ENCODE assay signal across 6 cellular contexts in genomic region chr17:4944163-4944553, GRCh38. TPM values are rescaled to one million over a fixed set of nuclear protein-coding genes. Genes with fewer than 3 reads are reported as not detected.
DNase-seq lines count a peak whose midpoint lies in the region; ATAC-seq and TF ChIP-seq lines count a peak whose summit lies in the region.

No MANE protein-coding gene starts in this region.

- no peaks in the 10 kb centered on the region for H3K9me3 ChIP-seq in HUES6 (ENCODE audit: control insufficient read depth, insufficient read depth, low read depth, low read length)
- no peaks in the 10 kb centered on the region for H3K9me3 ChIP-seq in osteoblast (ENCODE audit: low read depth, low read length)

- H3K9ac ChIP-seq in HUES6 (ENCODE audit: low read length) = peak overlapping the region; percentile 29

- peak overlapping the region; percentile 92 for H3K4me2 ChIP-seq in osteoblast (ENCODE audit: insufficient read depth, low read length)

- H3K4me3 ChIP-seq in HUES6 (ENCODE audit: low read depth, low read length) (no peak overlapping the region), osteoblast (ENCODE audit: insufficient read depth, low read length) (no peak overlapping the region)

- peaks cover 61% of the 10 kb centered on the region for H4K20me1 ChIP-seq in osteoblast (ENCODE audit: insufficient read depth, low read length)

- peaks cover 83% of the 10 kb centered on the region for H3K79me2 ChIP-seq in osteoblast (ENCODE audit: insufficient read depth, low read length)

- H3K36me3 ChIP-seq in HUES6 (ENCODE audit: control insufficient read depth, insufficient read depth, low read length) = peaks cover 59% of the 10 kb centered on the region
- peaks cover 51% of the 10 kb centered on the region for H3K36me3 ChIP-seq in osteoblast (ENCODE audit: insufficient read depth, low read length)

- no peak for ATAC-seq in HG03039 (IDR thresholded peaks at IDR 0.05; ENCODE audit: unreplicated experiment)
- ATAC-seq in GM18498 (IDR thresholded peaks at IDR 0.05; ENCODE audit: unreplicated experiment) = no peak

- peak; percentile 53 to 70 for DNase-seq in activated T-cell treated with anti-CD3 and anti-CD28 coated beads, Interleukin-2, amount 50 U/mL, for 48 hours
- DNase-seq in osteoblast (ENCODE audit: insufficient read length, low spot score, missing footprints) (peak; percentile 1), hippocampal formation (lab: John Stamatoyannopoulos, UW) (no peak)

- H3K27me3 ChIP-seq in HUES6 (ENCODE audit: control insufficient read depth, insufficient read depth, low read length) (no peaks in the 10 kb centered on the region), osteoblast (ENCODE audit: insufficient read depth, low read length) (no peaks in the 10 kb centered on the region)

- H3K27ac ChIP-seq in HUES6 (ENCODE audit: low read depth, low read length) (peak overlapping the region; percentile 8; the same call in 1 of the 2 replicates), osteoblast (ENCODE audit: low read depth, low read length) (peak overlapping the region; percentile 68)

- no peak overlapping the region for H2AFZ ChIP-seq in osteoblast (ENCODE audit: low read length)

- no peak for TF ChIP-seq CTCF in osteoblast (IDR thresholded peaks at IDR 0.05; ENCODE audit: extremely low read depth, low read depth, low read length)

- H3K4me1 ChIP-seq in HUES6 (ENCODE audit: control insufficient read depth, insufficient read depth, low read length) (peaks cover 27% of the 10 kb centered on the region), osteoblast (ENCODE audit: insufficient read depth, low read length) (peaks cover 50% of the 10 kb centered on the region)

RNA-seq across cellular contexts. Expression of gene RNF167, which starts 4.1 kb away (rescaled TPM):
- 25.3 and 26.5 TPM in 2 replicates for total RNA-seq in osteoblast

RNA-seq across cellular contexts. Expression of gene PFN1, which starts 4.2 kb away (rescaled TPM):
- 347 and 425 TPM in 2 replicates for total RNA-seq in osteoblast

RNA-seq across cellular contexts. Expression of gene SLC25A11, which starts 4.3 kb away (rescaled TPM):
- total RNA-seq in osteoblast = 43.6 and 47.4 TPM in 2 replicates

RNA-seq across cellular contexts. Expression of gene ENO3, which starts 6.8 kb away (rescaled TPM):
- total RNA-seq in osteoblast = 2.9 TPM in 2 replicates

RNA-seq across cellular contexts. Expression of gene GP1BA, which starts 12.1 kb away (rescaled TPM):
- total RNA-seq in osteoblast = not detected in 2 replicates

Comparison
In these comparisons a context has a peak if more than half of its experiments do, and no peak if none do; other contexts are left out.
1. DNase-seq: peak in activated T-cell treated with anti-CD3 and anti-CD28 coated beads, Interleukin-2, amount 50 U/mL, for 48 hours (2 of 2) and osteoblast (single experiment); none in hippocampal formation (0 of 2).